31 cellular contexts compared by ENCODE assay signal in genomic region chr2:208097313-208097712, GRCh38. TPM values are rescaled to one million over a fixed set of nuclear protein-coding genes. Genes with fewer than 3 reads are reported as not detected.
"Had no signal": no experiment of that assay in that cellular context is flagged by ENCODE, and none has a peak within 500 bp of the region (broad histone marks: within the 10 kb centered on the region; RNA-seq: fewer than 3 reads in every experiment).

No MANE protein-coding gene starts in this region.

- H3K4me3 ChIP-seq: adrenal gland, PC-9, SJCRH30, SK-N-MC had no signal

- H3K4me2 ChIP-seq: KMS-11, PC-9 had no signal

- H3K27me3 ChIP-seq: adrenal gland, brain microvascular endothelial cell, SJCRH30 had no signal

- ATAC-seq: activated CD8-positive, alpha-beta T cell treated with anti-CD3 and anti-CD28 coated beads for 36 hours had no signal

- DNase-seq: activated CD4-positive, alpha-beta T cell treated with anti-CD3 and anti-CD28 coated beads, Interleukin-2, amount 10 ng/mL, durations not matched to agents 24 days and 14 days; activated CD4-positive, alpha-beta T cell treated with anti-CD3 and anti-CD28 coated beads, Interleukin-2, amount 50 U/mL, for 4 hours; activated CD8-positive, alpha-beta T cell treated with anti-CD3 and anti-CD28 coated beads for 36 hours; activated gamma-delta T cell; activated naive CD4-positive, alpha-beta T cell treated with Interleukin-2 at 50 U/mL for 16 hours; activated T-cell treated with anti-CD3 and anti-CD28 coated beads, Interleukin-2, amount 50 U/mL, for 24 hours; adrenal gland; NCI-H1048; NCI-H1105 treated with DMSO at 0.1 percent for 48 hours; NCI-H1436; NCI-H1694; NCI-H1930; NCI-H2081 treated with DMSO at 0.1 percent for 48 hours; NCI-H226; NCI-H446 treated with DMSO at 0.1 percent for 48 hours; NCI-H524; NCI-H69; PC-9; SHP77; SJCRH30 had no signal

- H3K27ac ChIP-seq: adrenal gland, brain microvascular endothelial cell, KMS-11, PC-9, RWPE1, SJCRH30, SK-N-MC had no signal

- H3K27me3 Mint-ChIP-seq: activated naive CD4-positive, alpha-beta T cell treated with anti-CD3 and anti-CD28 coated beads, Interleukin-2, amount 50 U/mL, for 24 hours; activated T-cell treated with anti-CD3 and anti-CD28 coated beads, Interleukin-2, amount 50 U/mL, for 24 hours had no signal

- H3K36me3 Mint-ChIP-seq: activated naive CD4-positive, alpha-beta T cell treated with anti-CD3 and anti-CD28 coated beads, Interleukin-2, amount 50 U/mL, for 24 hours had no signal

- H3K9ac ChIP-seq: KMS-11 had no signal

- H3K4me1 ChIP-seq: adrenal gland had no signal

- H3K4me3 Mint-ChIP-seq: activated CD4-positive, alpha-beta T cell treated with anti-CD3 and anti-CD28 coated beads, Interleukin-2, amount 10 ng/mL, durations not matched to agents 24 days and 14 days; activated CD8-positive, alpha-beta T cell treated with anti-CD3 and anti-CD28 coated beads for 36 hours; activated naive CD4-positive, alpha-beta T cell treated with anti-CD3 and anti-CD28 coated beads, Interleukin-2, amount 50 U/mL, for 24 hours; activated T-cell treated with anti-CD3 and anti-CD28 coated beads, Interleukin-2, amount 50 U/mL, for 24 hours; T-helper 1 cell treated with Interleukin-12 subunit alpha and Interleukin-12 subunit beta and Interleukin-4 antibody, amounts not matched to agents 30 μg/mL and 1 μg/mL, for 36 hours; T-helper 2 cell treated with Interferon-gamma antibody and Interleukin-4, amounts not matched to agents 5 μg/mL and 100 μg/mL, for 36 hours had no signal

- H3K9me3 ChIP-seq: adrenal gland, SJCRH30 had no signal

- H2AFZ ChIP-seq: PC-9 had no signal

- H3K9me3 Mint-ChIP-seq: activated CD4-positive, alpha-beta T cell treated with anti-CD3 and anti-CD28 coated beads, Interleukin-2, amount 10 ng/mL, durations not matched to agents 24 days and 14 days; activated CD8-positive, alpha-beta T cell treated with anti-CD3 and anti-CD28 coated beads for 36 hours; activated naive CD4-positive, alpha-beta T cell treated with anti-CD3 and anti-CD28 coated beads, Interleukin-2, amount 50 U/mL, for 24 hours; activated T-cell treated with anti-CD3 and anti-CD28 coated beads, Interleukin-2, amount 50 U/mL, for 24 hours; T-helper 1 cell treated with Interleukin-12 subunit alpha and Interleukin-12 subunit beta and Interleukin-4 antibody, amounts not matched to agents 30 μg/mL and 1 μg/mL, for 36 hours; T-helper 2 cell treated with Interferon-gamma antibody and Interleukin-4, amounts not matched to agents 5 μg/mL and 100 μg/mL, for 36 hours had no signal

- H3K27ac Mint-ChIP-seq: activated CD4-positive, alpha-beta T cell treated with anti-CD3 and anti-CD28 coated beads, Interleukin-2, amount 10 ng/mL, durations not matched to agents 24 days and 14 days; activated CD8-positive, alpha-beta T cell treated with anti-CD3 and anti-CD28 coated beads for 36 hours; activated naive CD4-positive, alpha-beta T cell treated with anti-CD3 and anti-CD28 coated beads, Interleukin-2, amount 50 U/mL, for 24 hours; activated T-cell treated with anti-CD3 and anti-CD28 coated beads, Interleukin-2, amount 50 U/mL, for 24 hours; activated T-helper 2 cell treated with anti-CD3 and anti-CD28 coated beads, Interferon-gamma antibody, Interleukin-2, Interleukin-4, amounts not matched to agents 10 μg/mL and 5 μg/mL and 100 μg/mL, durations not matched to agents 14 hours and 24 hours and 36 hours; T-helper 1 cell treated with Interleukin-12 subunit alpha and Interleukin-12 subunit beta and Interleukin-4 antibody, amounts not matched to agents 30 μg/mL and 1 μg/mL, for 36 hours; T-helper 2 cell treated with Interferon-gamma antibody and Interleukin-4, amounts not matched to agents 5 μg/mL and 100 μg/mL, for 36 hours had no signal

- H3K36me3 ChIP-seq: adrenal gland, brain microvascular endothelial cell, SJCRH30 had no signal

RNA-seq across cellular contexts. Expression of gene CRYGD, which starts 27.0 kb away (rescaled TPM):
- total RNA-seq: activated CD4-positive, alpha-beta T cell treated with anti-CD3 and anti-CD28 coated beads, Interleukin-2, amount 10 ng/mL, durations not matched to agents 24 days and 14 days; activated CD8-positive, alpha-beta memory T cell treated with anti-CD3 and anti-CD28 coated beads for 36 hours; activated CD8-positive, alpha-beta T cell treated with anti-CD3 and anti-CD28 coated beads for 36 hours; activated T-helper 2 cell treated with anti-CD3 and anti-CD28 coated beads, Interferon-gamma antibody, Interleukin-2, Interleukin-4, amounts not matched to agents 10 μg/mL and 5 μg/mL and 100 μg/mL, durations not matched to agents 14 hours and 24 hours and 36 hours; adrenal gland; LHCN-M2; OCI-LY7; PC-9; SJCRH30 had no signal
- polyA plus RNA-seq: adrenal gland had no signal

RNA-seq across cellular contexts. Expression of gene CRYGC, which starts 32.3 kb away (rescaled TPM):
- total RNA-seq: activated CD4-positive, alpha-beta T cell treated with anti-CD3 and anti-CD28 coated beads, Interleukin-2, amount 10 ng/mL, durations not matched to agents 24 days and 14 days; activated CD8-positive, alpha-beta memory T cell treated with anti-CD3 and anti-CD28 coated beads for 36 hours; activated CD8-positive, alpha-beta T cell treated with anti-CD3 and anti-CD28 coated beads for 36 hours; activated T-helper 2 cell treated with anti-CD3 and anti-CD28 coated beads, Interferon-gamma antibody, Interleukin-2, Interleukin-4, amounts not matched to agents 10 μg/mL and 5 μg/mL and 100 μg/mL, durations not matched to agents 14 hours and 24 hours and 36 hours; adrenal gland; LHCN-M2; OCI-LY7; PC-9; SJCRH30 had no signal
- polyA plus RNA-seq: adrenal gland had no signal

RNA-seq across cellular contexts. Expression of gene CRYGB, which starts 48.6 kb away (rescaled TPM):
- total RNA-seq: activated CD4-positive, alpha-beta T cell treated with anti-CD3 and anti-CD28 coated beads, Interleukin-2, amount 10 ng/mL, durations not matched to agents 24 days and 14 days; activated CD8-positive, alpha-beta memory T cell treated with anti-CD3 and anti-CD28 coated beads for 36 hours; activated CD8-positive, alpha-beta T cell treated with anti-CD3 and anti-CD28 coated beads for 36 hours; activated T-helper 2 cell treated with anti-CD3 and anti-CD28 coated beads, Interferon-gamma antibody, Interleukin-2, Interleukin-4, amounts not matched to agents 10 μg/mL and 5 μg/mL and 100 μg/mL, durations not matched to agents 14 hours and 24 hours and 36 hours; adrenal gland; LHCN-M2; OCI-LY7; PC-9; SJCRH30 had no signal
- polyA plus RNA-seq: adrenal gland had no signal
